In the genomic region with DNA sequence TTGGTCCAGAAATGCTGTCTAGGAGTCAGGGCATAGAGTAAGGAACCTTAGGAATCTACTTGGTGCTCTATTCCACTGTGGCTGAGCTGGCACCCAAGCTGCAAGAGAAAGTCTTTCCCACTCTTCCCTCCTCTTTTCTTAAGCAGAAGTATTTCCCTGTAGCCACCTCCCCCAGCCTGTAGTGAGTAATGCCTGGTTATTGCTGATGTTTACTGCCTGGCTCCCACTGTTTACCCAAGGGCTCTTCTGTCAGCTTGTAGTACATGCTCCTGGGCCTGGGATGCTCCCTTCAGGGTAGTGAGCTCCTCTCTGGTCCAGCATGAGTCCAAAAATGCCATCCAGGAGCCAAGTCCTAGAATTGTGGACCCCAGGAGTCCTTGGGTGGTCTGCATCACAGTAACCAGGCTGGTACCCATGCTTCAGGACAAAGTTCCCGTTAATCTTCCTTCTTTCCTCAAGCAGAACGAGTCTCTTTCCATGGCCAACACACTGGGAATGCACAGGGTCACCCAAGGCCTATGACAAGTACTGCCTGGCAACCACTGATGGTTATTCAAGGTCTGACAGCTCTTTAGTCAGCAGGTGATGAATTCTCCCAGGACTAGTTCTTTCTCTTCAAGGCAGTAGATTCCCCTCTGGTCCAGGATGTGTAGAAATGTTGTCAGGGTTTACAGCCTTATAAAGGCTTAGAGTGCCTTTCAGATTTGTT, we compare ENCODE assay signal across 1 cellular context.
TF ChIP-seq lines count a peak whose summit lies in the region.

No MANE protein-coding gene starts in this region.

TF ChIP-seq in HepG2, 621 proteins besides CTCF, POLR2A, EP300 and RAD21:
- TF ChIP-seq ZNF260 (CRISPR knock-in tag; IDR thresholded peaks at IDR 0.05; ENCODE audit: borderline replicate concordance, low read depth), result no peak
- no peak for TF ChIP-seq ZFP37 (CRISPR knock-in tag; IDR thresholded peaks at IDR 0.05; ENCODE audit: borderline replicate concordance)
- no peak for TF ChIP-seq ZFYVE20 (CRISPR knock-in tag; IDR thresholded peaks at IDR 0.05; ENCODE audit: borderline replicate concordance, low read depth)
- TF ChIP-seq ZNF644 (CRISPR knock-in tag; IDR thresholded peaks at IDR 0.05; ENCODE audit: low read depth), result no peak
- peak; percentile 68; the same call in 1 of the 2 replicates for TF ChIP-seq RFX5 (IDR thresholded peaks at IDR 0.05; ENCODE audit: low read depth, low read length)
